In the genomic region with DNA sequence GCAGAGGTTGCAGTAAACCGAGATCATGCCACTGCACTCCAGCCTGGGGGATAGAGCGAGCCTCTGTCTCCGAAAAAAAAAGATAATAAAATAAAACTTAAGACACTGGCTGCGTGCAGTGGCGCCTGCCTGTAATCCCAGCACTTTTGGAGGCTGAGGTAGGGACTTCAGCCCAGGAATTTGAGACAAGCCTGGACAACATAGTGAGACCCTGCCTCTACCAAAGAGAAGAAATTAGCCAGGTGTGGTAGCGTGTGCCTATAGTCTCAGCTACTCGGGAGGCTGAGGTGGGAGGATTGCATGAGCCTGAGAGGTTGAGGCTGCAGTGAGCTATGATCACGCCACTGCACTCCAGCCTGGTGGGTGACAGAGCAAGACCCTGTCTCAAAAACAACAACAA, we compare ENCODE assay signal across 1 cellular context.
TF ChIP-seq lines count a peak whose summit lies in the region.

No MANE protein-coding gene starts in this region.

TF ChIP-seq in WTC11, 78 proteins besides CTCF, POLR2A, EP300 and RAD21 (continued from another document):
- no peak for TF ChIP-seq NR1H2 (CRISPR knock-in tag; IDR thresholded peaks at IDR 0.05)
